ENCODE assay signal across 11 cellular contexts in the genomic region with DNA sequence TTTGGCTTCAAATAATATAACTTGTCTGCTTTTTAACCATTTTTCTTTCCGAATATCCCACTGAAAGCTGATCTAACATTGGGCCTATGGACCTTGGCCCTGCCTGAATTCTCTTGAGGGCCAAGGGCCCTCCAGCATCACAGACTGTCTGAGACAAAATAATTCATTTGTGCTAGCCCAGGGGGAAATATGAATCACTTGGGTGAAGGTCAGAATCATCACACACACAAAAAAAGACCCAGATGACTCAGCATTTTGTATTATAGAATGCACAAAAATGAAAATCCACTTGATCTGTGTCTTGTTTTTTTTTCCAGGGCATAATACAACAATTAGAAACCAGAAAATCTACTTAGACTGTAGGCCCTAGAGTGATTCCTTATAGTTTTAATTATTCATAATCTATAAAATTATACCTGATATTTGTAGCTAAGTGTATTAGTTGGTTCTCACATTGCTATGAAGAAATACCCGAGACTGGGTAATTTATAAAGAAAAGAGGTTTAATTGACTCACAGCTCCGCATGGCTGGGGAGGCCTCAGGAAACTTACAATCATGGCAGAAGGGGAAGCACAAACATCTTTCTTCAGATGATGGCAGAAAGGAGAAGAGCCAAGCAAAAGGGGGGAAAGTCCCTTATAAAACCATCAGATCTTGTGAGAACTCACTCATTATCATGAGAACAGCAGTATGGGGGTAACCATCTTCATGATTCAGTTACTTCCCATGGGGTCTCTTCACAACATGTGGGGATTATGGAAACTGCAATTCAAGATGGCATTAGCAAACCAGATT. TPM values are rescaled to one million over a fixed set of nuclear protein-coding genes. Genes with fewer than 3 reads are reported as not detected.
A peak's percentile ranks its signal among the peaks of the same experiment; 100 is the strongest.
DNase-seq lines count a peak whose midpoint lies in the region; ATAC-seq, FAIRE-seq and TF ChIP-seq lines count a peak whose summit lies in the region.
"Had no signal": no experiment of that assay in that cellular context is flagged by ENCODE, and none has a peak within 500 bp of the region (broad histone marks: within the 10 kb centered on the region; RNA-seq: fewer than 3 reads in every experiment).

No MANE protein-coding gene starts in this region.

- H3K4me3 ChIP-seq in HepG2 (replicated peaks in 1 of 3; ENCODE audit: insufficient read depth in 1 of 3, low read depth in 2 of 3, low read length in 3 of 3) (no peak overlapping the region), right lobe of liver (no peak overlapping the region), fibroblast of pulmonary artery (replicated peaks; ENCODE audit: low read depth, low read length) (no peak overlapping the region), coronary artery (no peak overlapping the region)

- POLR2A ChIA-PET in HepG2 (lab: Yijun Ruan, JAX) = no interaction called here

- H3K27ac ChIP-seq in HepG2 (ENCODE audit: extremely low read length, insufficient read depth, low read length) = no peak overlapping the region
- H3K27ac ChIP-seq in right lobe of liver = no peak overlapping the region
- no peak overlapping the region for H3K27ac ChIP-seq in coronary artery

- intact Hi-C loops in HepG2 (cut with micrococcal nuclease; ENCODE audit: unreplicated experiment) = no loop called here
- intact Hi-C loops in right lobe of liver (cut with DNase I) = no loop called here

- in situ Hi-C loops in HepG2 (cut with HindIII; ENCODE audit: extremely low pct_ligation_motif_present, low pct_unique_long_range_greater_than_20kb) = no loop called here
- in situ Hi-C loops in SK-MEL-5 (cut with HindIII; ENCODE audit: low pct_unique_long_range_greater_than_20kb, low sequenced_read_pairs) = no loop called here

- no peaks in the 10 kb centered on the region for H4K20me1 ChIP-seq in HepG2 (ENCODE audit: insufficient read depth, low read length)

- no peak overlapping the region for H3K9ac ChIP-seq in HepG2 (ENCODE audit: insufficient read depth, low read depth, low read length)

- H3K36me3 ChIP-seq in HepG2 (replicated peaks in 1 of 2; ENCODE audit: control insufficient read depth in 1 of 2, insufficient read depth in 2 of 2, low read length in 2 of 2) (no peaks in the 10 kb centered on the region), right lobe of liver (no peaks in the 10 kb centered on the region)

- TF ChIP-seq EP300 in HepG2 (IDR thresholded peaks at IDR 0.05; ENCODE audit: low read depth in 2 of 2, low read length in 2 of 2) = no peak
- TF ChIP-seq EP300 in HepG2 (CRISPR knock-in tag; IDR thresholded peaks at IDR 0.05; ENCODE audit: borderline replicate concordance) = no peak

- no TSS peak for BruUV-seq in HepG2 (replicated peaks; lab: Mats Ljungman, UMichigan)

- H3K4me1 ChIP-seq in HepG2 (ENCODE audit: insufficient read depth, low read length) (peaks cover 11% of the 10 kb centered on the region), right lobe of liver (no peaks in the 10 kb centered on the region)

- TF ChIP-seq POLR2A in HepG2 (IDR thresholded peaks at IDR 0.05; ENCODE audit: insufficient read depth in 1 of 2, low read depth in 2 of 2, low read length in 2 of 2) (no peak), right lobe of liver (IDR thresholded peaks at IDR 0.05) (no peak)

- FAIRE-seq in HepG2 (lab: Jason Lieb, UNC) = no peak

- CTCF ChIA-PET in HepG2 (lab: Yijun Ruan, JAX; ENCODE audit: low intra/inter-chr PET ratio, low total read pairs) = no interaction called here

- H3K9me3 ChIP-seq in HepG2 (ENCODE audit: low read length) (no peaks in the 10 kb centered on the region), right lobe of liver (no peaks in the 10 kb centered on the region)

- H3K79me2 ChIP-seq in HepG2 (ENCODE audit: insufficient read depth, low read length) = no peaks in the 10 kb centered on the region

- no peak for TF ChIP-seq CTCF in HepG2 (CRISPR knock-in tag; IDR thresholded peaks at IDR 0.05)
- TF ChIP-seq CTCF in right lobe of liver (IDR thresholded peaks at IDR 0.05) = no peak
- no peak for TF ChIP-seq CTCF in fibroblast of pulmonary artery (IDR thresholded peaks at IDR 0.05; ENCODE audit: low read length, missing control alignments)
- no peak for TF ChIP-seq CTCF in coronary artery (IDR thresholded peaks at IDR 0.05)

- ATAC-seq in HepG2 = no peak
- no peak for ATAC-seq in right lobe of liver
- ATAC-seq: CD8-positive, alpha-beta T cell; Right ventricle myocardium inferior had no signal

- H3K27me3 ChIP-seq in HepG2 (ENCODE audit: control insufficient read depth in 1 of 2, insufficient read depth in 2 of 2, low read length in 2 of 2) = no peaks in the 10 kb centered on the region
- no peaks in the 10 kb centered on the region for H3K27me3 ChIP-seq in right lobe of liver

- no peak overlapping the region for H2AFZ ChIP-seq in HepG2 (ENCODE audit: low read length)

- WGBS in HepG2 (ENCODE audit: low lambda C conversion rate) = 76% methylated on average over 3 of the region's 3 CpGs
- WGBS in right lobe of liver (ENCODE audit: insufficient coverage, low coverage, low lambda C conversion rate, missing lambda C conversion rate) = 72% methylated on average over 3 of the region's 3 CpGs

- DNase-seq in HepG2 (ENCODE audit: low spot score) (no peak), right lobe of liver (no peak), SK-MEL-5 (ENCODE audit: low read depth, low spot score) (peak; percentile 42), fibroblast of pulmonary artery (ENCODE audit: low read depth) (peak; percentile 83), stromal cell of bone marrow (ENCODE audit: low read depth) (peak; percentile 57), coronary artery (ENCODE audit: low spot score) (no peak), NCI-H1436 treated with DMSO at 0.1 percent for 48 hours (lab: John Stamatoyannopoulos, UW) (no peak), NCI-H774 (lab: John Stamatoyannopoulos, UW) (no peak)
- DNase-seq: CD8-positive, alpha-beta T cell; NCI-H146 had no signal

- no peak for TF ChIP-seq RAD21 in HepG2 (CRISPR knock-in tag; IDR thresholded peaks at IDR 0.05)

- H3K4me2 ChIP-seq in HepG2 (ENCODE audit: low read depth, low read length) = no peak overlapping the region

TF ChIP-seq in HepG2, 621 proteins besides CTCF, POLR2A, EP300 and RAD21 (continues in another document):
- TF ChIP-seq PRPF4 (IDR thresholded peaks at IDR 0.05; ENCODE audit: low read depth, low read length, poor library complexity, severe bottlenecking) (no peak), KDM6A (CRISPR knock-in tag; IDR thresholded peaks at IDR 0.05; ENCODE audit: low read depth) (no peak), ZFYVE20 (CRISPR knock-in tag; IDR thresholded peaks at IDR 0.05; ENCODE audit: borderline replicate concordance, low read depth) (no peak), MAFF (IDR thresholded peaks at IDR 0.05; ENCODE audit: low read depth, low read length) (peak; percentile 80)
- TF ChIP-seq, protein P1, sequence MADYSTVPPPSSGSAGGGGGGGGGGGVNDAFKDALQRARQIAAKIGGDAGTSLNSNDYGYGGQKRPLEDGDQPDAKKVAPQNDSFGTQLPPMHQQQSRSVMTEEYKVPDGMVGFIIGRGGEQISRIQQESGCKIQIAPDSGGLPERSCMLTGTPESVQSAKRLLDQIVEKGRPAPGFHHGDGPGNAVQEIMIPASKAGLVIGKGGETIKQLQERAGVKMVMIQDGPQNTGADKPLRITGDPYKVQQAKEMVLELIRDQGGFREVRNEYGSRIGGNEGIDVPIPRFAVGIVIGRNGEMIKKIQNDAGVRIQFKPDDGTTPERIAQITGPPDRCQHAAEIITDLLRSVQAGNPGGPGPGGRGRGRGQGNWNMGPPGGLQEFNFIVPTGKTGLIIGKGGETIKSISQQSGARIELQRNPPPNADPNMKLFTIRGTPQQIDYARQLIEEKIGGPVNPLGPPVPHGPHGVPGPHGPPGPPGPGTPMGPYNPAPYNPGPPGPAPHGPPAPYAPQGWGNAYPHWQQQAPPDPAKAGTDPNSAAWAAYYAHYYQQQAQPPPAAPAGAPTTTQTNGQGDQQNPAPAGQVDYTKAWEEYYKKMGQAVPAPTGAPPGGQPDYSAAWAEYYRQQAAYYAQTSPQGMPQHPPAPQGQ (CRISPR knock-in tag; IDR thresholded peaks at IDR 0.05; ENCODE audit: borderline replicate concordance) = no peak

RNA-seq across cellular contexts. Expression of gene RDX, which starts 15.6 kb away (rescaled TPM):
- total RNA-seq in HepG2 (2016; rRNA removed; fragmentation: Illumina TruSeq; extraction: Trizol) (63.1 and 93.4 TPM in 2 replicates), right lobe of liver (10 to 100 TPM; 47.1 to 87.8 (median 81.8) TPM)
- total RNA-seq in HepG2 (2016; cell fraction: cytosol; rRNA removed; fragmentation: Illumina TruSeq; extraction: Trizol; ENCODE audit: low read depth) = 6.5 and 8.1 TPM in 2 replicates
- 58.8 and 76.9 TPM in 2 replicates for total RNA-seq in HepG2 (2016; cell fraction: insoluble cytoplasmic fraction; rRNA removed; fragmentation: Illumina TruSeq; extraction: Trizol)
- 20.6 and 25.7 TPM in 2 replicates for total RNA-seq in HepG2 (2016; cell fraction: membrane; rRNA removed; fragmentation: Illumina TruSeq; extraction: Trizol)
- total RNA-seq in HepG2 (2016; cell fraction: nucleus; rRNA removed; fragmentation: Illumina TruSeq; extraction: Trizol) = 32.3 and 40.7 TPM in 2 replicates
- polyA plus RNA-seq in HepG2 (2011; rRNA removed) = 12.7 and 20.7 TPM in 2 replicates
- 7.4 and 9.4 TPM in 2 replicates for polyA plus RNA-seq in HepG2 (2011; cell fraction: cytosol; rRNA removed)
- polyA plus RNA-seq in HepG2 (2011; cell fraction: nucleus; rRNA removed) = 5.0 and 8.0 TPM in 2 replicates
- 41.4 and 47.6 TPM in 2 replicates for polyA plus RNA-seq in HepG2 (2012)
- 3.3 and 3.9 TPM in 2 replicates for polyA plus RNA-seq in HepG2 (2016; cell fraction: cytosol; fragmentation: Illumina TruSeq; extraction: Trizol; ENCODE audit: low read depth)
- polyA plus RNA-seq in HepG2 (2016; cell fraction: insoluble cytoplasmic fraction; fragmentation: Illumina TruSeq; extraction: Trizol; ENCODE audit: low read depth) = 55.3 and 66.3 TPM in 2 replicates
- polyA plus RNA-seq in HepG2 (2016; cell fraction: membrane; fragmentation: Illumina TruSeq; extraction: Trizol; ENCODE audit: low read depth) = 8.9 and 11.8 TPM in 2 replicates
- 25.6 and 30.3 TPM in 2 replicates for polyA plus RNA-seq in HepG2 (2016; cell fraction: nucleus; fragmentation: Illumina TruSeq; extraction: Trizol; ENCODE audit: insufficient read depth, low read depth)
- polyA minus RNA-seq in HepG2 (2011; rRNA and poly(A)+ RNA removed; ENCODE audit: low replicate concordance) = 16.4 and 35.5 TPM in 2 replicates
- 38.8 and 46.6 TPM in 2 replicates for polyA minus RNA-seq in HepG2 (2011; cell fraction: cytosol; rRNA and poly(A)+ RNA removed)
- 29.5 and 31.2 TPM in 2 replicates for polyA minus RNA-seq in HepG2 (2011; cell fraction: nucleus; rRNA and poly(A)+ RNA removed)
- total RNA-seq in SK-MEL-5 (2014; rRNA removed; shearing (Covaris generic)) = 99.6 and 107 TPM in 2 replicates
- 62.0 and 79.5 TPM in 2 replicates for polyA plus RNA-seq in SK-MEL-5 (2015; cell fraction: cytosol; rRNA removed)
- 49.0 and 52.9 TPM in 2 replicates for polyA plus RNA-seq in SK-MEL-5 (2015; cell fraction: nucleus; rRNA removed)

Comparison
In these comparisons a context has a peak if more than half of its experiments do, and no peak if none do; other contexts are left out.
1. DNase-seq: peak in SK-MEL-5 (single experiment), fibroblast of pulmonary artery (single experiment) and stromal cell of bone marrow (single experiment); none in HepG2 (single experiment), right lobe of liver (0 of 3), coronary artery (single experiment), NCI-H1436 treated with DMSO at 0.1 percent for 48 hours (single experiment) and NCI-H774 (single experiment).